Comparison of ENCODE assay signal across 16 cellular contexts in genomic region chr17:7754656-7755055, GRCh38. TPM values are rescaled to one million over a fixed set of nuclear protein-coding genes. Genes with fewer than 3 reads are reported as not detected.
A peak's percentile ranks its signal among the peaks of the same experiment; 100 is the strongest.
DNase-seq lines count a peak whose midpoint lies in the region; ATAC-seq and TF ChIP-seq lines count a peak whose summit lies in the region.
"Had no signal": no experiment of that assay in that cellular context is flagged by ENCODE, and none has a peak within 500 bp of the region (broad histone marks: within the 10 kb centered on the region; RNA-seq: fewer than 3 reads in every experiment).

No MANE protein-coding gene starts in this region.

- CTCF ChIA-PET in RWPE1 (lab: Yijun Ruan, JAX), result no interaction called here
- CTCF ChIA-PET in activated naive CD4-positive, alpha-beta T cell treated with anti-CD3 and anti-CD28 coated beads, Interleukin-2, amount 10 ng/mL, durations not matched to agents 7 days and 5 days (lab: Charles Lee), result interaction anchor here (2.2 kb wide), 1 partner anchor 11 kb away, joined by 9 read pairs; no protein-coding TSS in a partner anchor

- H3K23ac ChIP-seq in mesenchymal stem cell (ENCODE audit: low read length in 2 of 2), result no peak overlapping the region

- H3K9me2 ChIP-seq in GM23338 (ENCODE audit: insufficient read depth), result no peaks in the 10 kb centered on the region

- H3K4me1 ChIP-seq in GM23338 (ENCODE audit: insufficient read depth), result no peaks in the 10 kb centered on the region
- H3K4me1 ChIP-seq in mesenchymal stem cell (ENCODE audit: control insufficient read depth, insufficient read depth, low read depth, low read length), result peaks cover 3% of the 10 kb centered on the region
- H3K4me1 ChIP-seq: BLaER1, HAP-1 had no signal

- POLR2A ChIA-PET in RWPE1 (lab: Yijun Ruan, JAX; ENCODE audit: low non-redundant PET), result interaction anchor here (0.6 kb wide), 1 partner anchor 51 kb away, joined by 3 read pairs; no protein-coding TSS in a partner anchor

- peaks cover 9% of the 10 kb centered on the region for H3K27me3 Mint-ChIP-seq in GM23338 (ENCODE audit: insufficient read depth, low read depth, poor library complexity)
- peaks cover 6% of the 10 kb centered on the region for H3K27me3 Mint-ChIP-seq in activated naive CD4-positive, alpha-beta T cell treated with anti-CD3 and anti-CD28 coated beads, Interleukin-2, amount 10 ng/mL, durations not matched to agents 7 days and 5 days

- H3K4me1 Mint-ChIP-seq in GM23338, result peaks cover 6% of the 10 kb centered on the region
- peaks cover 4% of the 10 kb centered on the region for H3K4me1 Mint-ChIP-seq in activated naive CD4-positive, alpha-beta T cell treated with anti-CD3 and anti-CD28 coated beads, Interleukin-2, amount 10 ng/mL, durations not matched to agents 7 days and 5 days
- H3K4me1 Mint-ChIP-seq: CD4-positive, alpha-beta memory T cell had no signal

- H4K20me1 ChIP-seq in GM23338 (replicated peaks; ENCODE audit: insufficient read depth), result peaks cover under 1% of the 10 kb centered on the region; the same call in 1 of the 2 replicates
- H4K20me1 ChIP-seq: BLaER1 had no signal

- H3K27ac Mint-ChIP-seq in GM23338, result no peak overlapping the region
- H3K27ac Mint-ChIP-seq in activated naive CD4-positive, alpha-beta T cell treated with anti-CD3 and anti-CD28 coated beads, Interleukin-2, amount 10 ng/mL, durations not matched to agents 7 days and 5 days, result no peak overlapping the region
- H3K27ac Mint-ChIP-seq: CD14-positive monocyte had no signal

- H4K8ac ChIP-seq in mesenchymal stem cell (ENCODE audit: low read length), result no peak overlapping the region

- no peak overlapping the region for H2AK5ac ChIP-seq in mesenchymal stem cell (ENCODE audit: low read length, severe bottlenecking)

- H3K4ac ChIP-seq in mesenchymal stem cell (ENCODE audit: low read depth in 1 of 2, low read length in 2 of 2), result no peak overlapping the region

- no peaks in the 10 kb centered on the region for H3K79me2 ChIP-seq in GM23338 (replicated peaks; ENCODE audit: insufficient read depth)

- 97% methylated on average over 8 of the region's 8 CpGs for WGBS in mesenchymal stem cell

- no peaks in the 10 kb centered on the region for H3K9me3 ChIP-seq in mesenchymal stem cell (ENCODE audit: control insufficient read depth, low read length)
- H3K9me3 ChIP-seq: HAP-1 had no signal

- no peak overlapping the region for H3K9ac ChIP-seq in mesenchymal stem cell (ENCODE audit: low read length)
- H3K9ac ChIP-seq: BLaER1 had no signal

- no peak overlapping the region for H3K4me2 ChIP-seq in GM23338
- no peak overlapping the region for H3K4me2 ChIP-seq in mesenchymal stem cell (ENCODE audit: low read length, poor library complexity, severe bottlenecking)
- H3K4me2 ChIP-seq: BLaER1 had no signal

- H3K27ac ChIP-seq in GM23338 (ENCODE audit: low read depth) (no peak overlapping the region), RWPE1 (peak overlapping the region; percentile 83), epithelial cell of prostate (peak overlapping the region; percentile 63), mesenchymal stem cell (ENCODE audit: low read length, poor library complexity, severe bottlenecking) (no peak overlapping the region)
- H3K27ac ChIP-seq: BLaER1 had no signal

- H3K27me3 ChIP-seq in GM23338 (ENCODE audit: insufficient read depth), result no peaks in the 10 kb centered on the region
- H3K27me3 ChIP-seq in mesenchymal stem cell (ENCODE audit: control insufficient read depth in 1 of 2, insufficient read depth in 1 of 2, low read length in 2 of 2), result no peaks in the 10 kb centered on the region
- H3K27me3 ChIP-seq: BLaER1 had no signal

- H2BK120ac ChIP-seq in mesenchymal stem cell (ENCODE audit: low read depth, low read length), result no peak overlapping the region

- no peak overlapping the region for H4K91ac ChIP-seq in mesenchymal stem cell (ENCODE audit: low read length)

- H3K36me3 ChIP-seq in GM23338 (ENCODE audit: insufficient read depth) (no peaks in the 10 kb centered on the region), mesenchymal stem cell (ENCODE audit: control insufficient read depth in 1 of 2, insufficient read depth in 2 of 2, low read depth in 1 of 2, low read length in 2 of 2) (no peaks in the 10 kb centered on the region)
- H3K36me3 ChIP-seq: BLaER1, HAP-1 had no signal

- H2BK12ac ChIP-seq in mesenchymal stem cell (ENCODE audit: low read length in 2 of 2), result peak overlapping the region; percentile 7 to 32

- no peak overlapping the region for H3K4me3 ChIP-seq in GM23338
- H3K4me3 ChIP-seq in mesenchymal stem cell (ENCODE audit: insufficient read depth in 1 of 2, low read depth in 1 of 2, low read length in 2 of 2), result no peak overlapping the region
- H3K4me3 ChIP-seq: BLaER1, HAP-1 had no signal

- no peak overlapping the region for H3K18ac ChIP-seq in mesenchymal stem cell (ENCODE audit: low read depth in 1 of 2, low read length in 2 of 2)

- no peak for TF ChIP-seq CTCF in GM23338 (conservative IDR thresholded peaks at IDR 0.05; ENCODE audit: low read depth in 2 of 2)
- no peak for TF ChIP-seq CTCF in RWPE1 (conservative IDR thresholded peaks at IDR 0.05; ENCODE audit: low read depth)

- no peak for ATAC-seq in GM23338
- no peak for ATAC-seq in GM19467 (IDR thresholded peaks at IDR 0.05; ENCODE audit: unreplicated experiment)

- H2AFZ ChIP-seq in GM23338, result peak overlapping the region; percentile 88; the same call in 1 of the 2 replicates
- H2AFZ ChIP-seq in mesenchymal stem cell (ENCODE audit: low read depth, low read length), result no peak overlapping the region

- no peak overlapping the region for H2BK5ac ChIP-seq in mesenchymal stem cell (ENCODE audit: low read depth, low read length, poor library complexity, severe bottlenecking)

- no peaks in the 10 kb centered on the region for H3F3A ChIP-seq in GM23338 (replicated peaks; ENCODE audit: low read depth)

- no peaks in the 10 kb centered on the region for H3K9me3 Mint-ChIP-seq in GM23338
- H3K9me3 Mint-ChIP-seq in activated naive CD4-positive, alpha-beta T cell treated with anti-CD3 and anti-CD28 coated beads, Interleukin-2, amount 10 ng/mL, durations not matched to agents 7 days and 5 days, result no peaks in the 10 kb centered on the region

- DNase-seq in GM23338 (ENCODE audit: low spot score) (no peak), RWPE1 (ENCODE audit: low spot score) (no peak), epithelial cell of prostate (ENCODE audit: low read depth, low spot score) (no peak), mesenchymal stem cell (no peak), kidney glomerular epithelial cell (lab: John Stamatoyannopoulos, UW) (no peak)
- DNase-seq in activated naive CD4-positive, alpha-beta T cell treated with anti-CD3 and anti-CD28 coated beads, Interleukin-2, amount 10 ng/mL, durations not matched to agents 7 days and 5 days, result no peak
- DNase-seq: 8988T; CD4-positive, alpha-beta memory T cell; DMS153; DMS79; GDM1 had no signal

- no peak overlapping the region for H3K4me3 Mint-ChIP-seq in GM23338
- no peak overlapping the region for H3K4me3 Mint-ChIP-seq in activated naive CD4-positive, alpha-beta T cell treated with anti-CD3 and anti-CD28 coated beads, Interleukin-2, amount 10 ng/mL, durations not matched to agents 7 days and 5 days
- H3K4me3 Mint-ChIP-seq: CD14-positive monocyte; CD4-positive, alpha-beta memory T cell had no signal

- no peak overlapping the region for H3K14ac ChIP-seq in mesenchymal stem cell (ENCODE audit: low read length in 2 of 2)

- H3K79me1 ChIP-seq in mesenchymal stem cell (replicated peaks; ENCODE audit: low read length, poor library complexity, severe bottlenecking), result no peaks in the 10 kb centered on the region

- peak overlapping the region; percentile 48 for H2BK15ac ChIP-seq in mesenchymal stem cell (ENCODE audit: low read depth, poor library complexity, severe bottlenecking)

- no peaks in the 10 kb centered on the region for H3K36me3 Mint-ChIP-seq in GM23338 (ENCODE audit: low read depth)
- H3K36me3 Mint-ChIP-seq in activated naive CD4-positive, alpha-beta T cell treated with anti-CD3 and anti-CD28 coated beads, Interleukin-2, amount 10 ng/mL, durations not matched to agents 7 days and 5 days, result no peaks in the 10 kb centered on the region
- H3K36me3 Mint-ChIP-seq: CD4-positive, alpha-beta memory T cell had no signal

TF ChIP-seq in GM23338, 12 proteins besides CTCF, POLR2A, EP300 and RAD21 (continues in another document):
- no peak for TF ChIP-seq JUNB (IDR thresholded peaks at IDR 0.05; ENCODE audit: unreplicated experiment)

RNA-seq across cellular contexts. Expression of gene DNAH2, which starts 37.1 kb away (rescaled TPM):
- total RNA-seq in GM23338 (2014; rRNA removed; shearing (Covaris generic)), result 0.16 and 0.38 TPM in 2 replicates
- polyA plus RNA-seq in GM23338 (2016; fragmentation: Nextera tagmentation; extraction: Ambion mirVana), result not detected in 2 replicates
- polyA plus RNA-seq in mesenchymal stem cell (2013, experiment 1 of 2), result 0.06 TPM
- 0.01 TPM for polyA plus RNA-seq in mesenchymal stem cell (2013, experiment 2 of 2)
- total RNA-seq: CD4-positive, alpha-beta memory T cell; HT-29 had no signal
- polyA plus RNA-seq: CD4-positive, alpha-beta memory T cell had no signal

RNA-seq across cellular contexts. Expression of gene EFNB3, which starts 49.7 kb away (rescaled TPM):
- 7.7 and 11.5 TPM in 2 replicates for total RNA-seq in GM23338 (2014; rRNA removed; shearing (Covaris generic))
- polyA plus RNA-seq in GM23338 (2016; fragmentation: Nextera tagmentation; extraction: Ambion mirVana), result 4.2 and 4.5 TPM in 2 replicates
- polyA plus RNA-seq in mesenchymal stem cell (2013, experiment 1 of 2), result 5.9 TPM
- polyA plus RNA-seq in mesenchymal stem cell (2013, experiment 2 of 2), result 5.2 TPM
- total RNA-seq: HT-29 had no signal
- polyA plus RNA-seq: CD14-positive monocyte; CD4-positive, alpha-beta memory T cell had no signal

Comparison
In these comparisons a context has a peak if more than half of its experiments do, and no peak if none do; other contexts are left out.
1. H3K27ac ChIP-seq: peak in RWPE1 (single experiment) and epithelial cell of prostate (single experiment); none in GM23338 (single experiment) and mesenchymal stem cell (single experiment).